15 cellular contexts compared by ENCODE assay signal in genomic region chr3:187902041-187902471, GRCh38.
DNase-seq lines count a peak whose midpoint lies in the region; ATAC-seq and TF ChIP-seq lines count a peak whose summit lies in the region.
"Had no signal": no experiment of that assay in that cellular context is flagged by ENCODE, and none has a peak within 500 bp of the region (broad histone marks: within the 10 kb centered on the region; RNA-seq: fewer than 3 reads in every experiment).

No MANE protein-coding gene starts in this region.

- H3K4me3 Mint-ChIP-seq in GM23338: no peak overlapping the region
- H3K4me3 Mint-ChIP-seq: activated naive CD8-positive, alpha-beta T cell treated with anti-CD3 and anti-CD28 coated beads for 36 hours; naive thymus-derived CD4-positive, alpha-beta T cell had no signal

- no peaks in the 10 kb centered on the region for H3K27me3 Mint-ChIP-seq in GM23338 (ENCODE audit: insufficient read depth, low read depth, poor library complexity)
- H3K27me3 Mint-ChIP-seq: activated naive CD8-positive, alpha-beta T cell treated with anti-CD3 and anti-CD28 coated beads for 36 hours had no signal

- peaks cover 28% of the 10 kb centered on the region for H3K4me1 Mint-ChIP-seq in GM23338

- H3K4me2 ChIP-seq in GM23338 (no peak overlapping the region), GM23248 (ENCODE audit: unreplicated experiment) (no peak overlapping the region)
- H3K4me2 ChIP-seq: BLaER1 treated with 17β-estradiol and CSF1 and Interleukin-3, amounts not matched to agents 10 nM and 100 nM had no signal

- WGBS in GM23248 (ENCODE audit: low coverage in 1 of 2, low lambda C conversion rate in 2 of 2, missing lambda C conversion rate in 2 of 2), 2 experiments: 88 to 92% methylated on average over 14 of the region's 14 CpGs

- no peak overlapping the region for H3K27ac Mint-ChIP-seq in GM23338
- H3K27ac Mint-ChIP-seq: activated naive CD8-positive, alpha-beta T cell treated with anti-CD3 and anti-CD28 coated beads for 36 hours; naive thymus-derived CD4-positive, alpha-beta T cell had no signal

- H3K9ac ChIP-seq in GM23248: no peak overlapping the region
- H3K9ac ChIP-seq: BLaER1 treated with 17β-estradiol and CSF1 and Interleukin-3, amounts not matched to agents 10 nM and 100 nM had no signal

- no peaks in the 10 kb centered on the region for H3K79me2 ChIP-seq in GM23338 (replicated peaks; ENCODE audit: insufficient read depth)
- H3K79me2 ChIP-seq in GM23248 (ENCODE audit: insufficient read depth): no peaks in the 10 kb centered on the region

- H4K20me1 ChIP-seq in GM23338 (replicated peaks; ENCODE audit: insufficient read depth) (no peaks in the 10 kb centered on the region), GM23248 (ENCODE audit: insufficient read depth) (no peaks in the 10 kb centered on the region)
- H4K20me1 ChIP-seq: BLaER1 treated with 17β-estradiol and CSF1 and Interleukin-3, amounts not matched to agents 10 nM and 100 nM had no signal

- H3K36me3 ChIP-seq in GM23338 (ENCODE audit: insufficient read depth) (no peaks in the 10 kb centered on the region), WERI-Rb-1 (no peaks in the 10 kb centered on the region), GM23248 (ENCODE audit: low read depth) (no peaks in the 10 kb centered on the region)
- H3K36me3 ChIP-seq: BLaER1 treated with 17β-estradiol and CSF1 and Interleukin-3, amounts not matched to agents 10 nM and 100 nM had no signal

- H3F3A ChIP-seq in GM23338 (replicated peaks; ENCODE audit: low read depth) (no peaks in the 10 kb centered on the region), GM23248 (ENCODE audit: insufficient read depth) (no peaks in the 10 kb centered on the region)

- H3K9me3 ChIP-seq in WERI-Rb-1 (ENCODE audit: severe bottlenecking): no peaks in the 10 kb centered on the region
- H3K9me3 ChIP-seq in GM23248 (ENCODE audit: low read depth): no peaks in the 10 kb centered on the region

- no peaks in the 10 kb centered on the region for H3K27me3 ChIP-seq in GM23338 (ENCODE audit: insufficient read depth)
- H3K27me3 ChIP-seq in WERI-Rb-1 (ENCODE audit: insufficient read depth, low read depth, severe bottlenecking): no peaks in the 10 kb centered on the region
- H3K27me3 ChIP-seq in GM23248 (replicated peaks; ENCODE audit: insufficient read depth): no peaks in the 10 kb centered on the region
- H3K27me3 ChIP-seq: BLaER1 treated with 17β-estradiol and CSF1 and Interleukin-3, amounts not matched to agents 10 nM and 100 nM had no signal

- H3K27ac ChIP-seq in GM23338 (ENCODE audit: low read depth) (no peak overlapping the region), WERI-Rb-1 (no peak overlapping the region), GM23248 (no peak overlapping the region)
- H3K27ac ChIP-seq: BLaER1 treated with 17β-estradiol and CSF1 and Interleukin-3, amounts not matched to agents 10 nM and 100 nM had no signal

- no peaks in the 10 kb centered on the region for H3K9me3 Mint-ChIP-seq in GM23338
- H3K9me3 Mint-ChIP-seq: activated naive CD8-positive, alpha-beta T cell treated with anti-CD3 and anti-CD28 coated beads for 36 hours; naive thymus-derived CD4-positive, alpha-beta T cell had no signal

- H3K4me3 ChIP-seq in GM23338: no peak overlapping the region
- no peak overlapping the region for H3K4me3 ChIP-seq in WERI-Rb-1 (ENCODE audit: low read depth, low read length)
- H3K4me3 ChIP-seq in GM23248: no peak overlapping the region
- H3K4me3 ChIP-seq: BLaER1 treated with 17β-estradiol and CSF1 and Interleukin-3, amounts not matched to agents 10 nM and 100 nM had no signal

- H3K36me3 Mint-ChIP-seq in GM23338 (ENCODE audit: low read depth): no peaks in the 10 kb centered on the region
- H3K36me3 Mint-ChIP-seq: activated naive CD8-positive, alpha-beta T cell treated with anti-CD3 and anti-CD28 coated beads for 36 hours had no signal

- ATAC-seq in GM18867 (IDR thresholded peaks at IDR 0.05; ENCODE audit: unreplicated experiment) (peak; percentile 69), GM23338 (no peak), HG03378 (IDR thresholded peaks at IDR 0.05; ENCODE audit: unreplicated experiment) (peak; percentile 55)
- ATAC-seq: naive thymus-derived CD4-positive, alpha-beta T cell had no signal

- TF ChIP-seq CTCF in GM23338 (conservative IDR thresholded peaks at IDR 0.05; ENCODE audit: low read depth in 2 of 2) (no peak), WERI-Rb-1 (IDR thresholded peaks at IDR 0.05; ENCODE audit: low read depth, low read length) (no peak)

- H3K9me2 ChIP-seq in GM23338 (ENCODE audit: insufficient read depth) (peaks cover 4% of the 10 kb centered on the region; the same call in 1 of the 2 replicates), GM23248 (ENCODE audit: insufficient read depth) (no peaks in the 10 kb centered on the region)

- peak overlapping the region; percentile 47; the same call in 1 of the 2 replicates for H2AFZ ChIP-seq in GM23338
- no peak overlapping the region for H2AFZ ChIP-seq in GM23248

- DNase-seq in GM23338 (ENCODE audit: low spot score) (no peak), germinal center (ENCODE audit: low spot score) (peak; percentile 64), WERI-Rb-1 (no peak), NCI-H187 treated with DMSO at 0.1 percent for 48 hours (lab: John Stamatoyannopoulos, UW) (no peak), epidermal melanocyte (ENCODE audit: insufficient read length, low spot score) (no peak), GM23248 (no peak)
- DNase-seq: activated CD8-positive, alpha-beta memory T cell treated with anti-CD3 and anti-CD28 coated beads for 24 hours; activated naive CD8-positive, alpha-beta T cell treated with anti-CD3 and anti-CD28 coated beads for 36 hours; naive thymus-derived CD4-positive, alpha-beta T cell; NCI-H146; PC-3; T-helper 2 cell had no signal

- H3K4me1 ChIP-seq in GM23338 (ENCODE audit: insufficient read depth) (peaks cover 27% of the 10 kb centered on the region), GM23248 (ENCODE audit: insufficient read depth) (0 out of 2 replicates have a peak, but pooled peaks cover 7% of the 10 kb centered on the region)
- H3K4me1 ChIP-seq: BLaER1 treated with 17β-estradiol and CSF1 and Interleukin-3, amounts not matched to agents 10 nM and 100 nM had no signal

- in situ Hi-C loops in GM23248 (cut with MboI): no loop called here

TF ChIP-seq in GM23338, 12 proteins besides CTCF, POLR2A, EP300 and RAD21:
- TF ChIP-seq ZNF114 (CRISPR knock-in tag; IDR thresholded peaks at IDR 0.05): no peak
TF ChIP-seq in GM23338: peak in this region for 0.
